In the genomic region with DNA sequence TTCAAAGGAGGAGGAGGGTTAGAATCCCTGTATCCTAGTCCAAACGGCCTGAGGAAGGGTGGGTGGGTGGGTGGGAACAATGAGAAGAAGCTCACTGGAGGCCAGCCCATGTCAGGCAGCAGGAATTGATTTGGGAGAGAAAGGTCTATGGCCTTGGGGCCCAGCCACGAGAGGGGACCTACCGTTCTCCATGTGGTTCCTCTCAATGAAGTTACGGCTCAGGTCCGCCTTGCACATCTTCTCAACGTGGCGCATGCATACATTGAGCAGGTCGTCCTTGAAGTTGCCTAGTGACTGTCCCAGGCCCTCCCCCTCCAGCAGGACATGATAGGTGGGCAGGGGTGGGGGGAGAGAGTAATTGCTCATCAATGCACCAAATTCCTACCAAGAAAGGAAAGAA, we compare ENCODE assay signal across 2 cellular contexts.
TF ChIP-seq lines count a peak whose summit lies in the region.

No MANE protein-coding gene starts in this region.

TF ChIP-seq in neural cell, 6 proteins besides CTCF, POLR2A, EP300 and RAD21 (continued from another document):
- TF ChIP-seq, protein P1, sequence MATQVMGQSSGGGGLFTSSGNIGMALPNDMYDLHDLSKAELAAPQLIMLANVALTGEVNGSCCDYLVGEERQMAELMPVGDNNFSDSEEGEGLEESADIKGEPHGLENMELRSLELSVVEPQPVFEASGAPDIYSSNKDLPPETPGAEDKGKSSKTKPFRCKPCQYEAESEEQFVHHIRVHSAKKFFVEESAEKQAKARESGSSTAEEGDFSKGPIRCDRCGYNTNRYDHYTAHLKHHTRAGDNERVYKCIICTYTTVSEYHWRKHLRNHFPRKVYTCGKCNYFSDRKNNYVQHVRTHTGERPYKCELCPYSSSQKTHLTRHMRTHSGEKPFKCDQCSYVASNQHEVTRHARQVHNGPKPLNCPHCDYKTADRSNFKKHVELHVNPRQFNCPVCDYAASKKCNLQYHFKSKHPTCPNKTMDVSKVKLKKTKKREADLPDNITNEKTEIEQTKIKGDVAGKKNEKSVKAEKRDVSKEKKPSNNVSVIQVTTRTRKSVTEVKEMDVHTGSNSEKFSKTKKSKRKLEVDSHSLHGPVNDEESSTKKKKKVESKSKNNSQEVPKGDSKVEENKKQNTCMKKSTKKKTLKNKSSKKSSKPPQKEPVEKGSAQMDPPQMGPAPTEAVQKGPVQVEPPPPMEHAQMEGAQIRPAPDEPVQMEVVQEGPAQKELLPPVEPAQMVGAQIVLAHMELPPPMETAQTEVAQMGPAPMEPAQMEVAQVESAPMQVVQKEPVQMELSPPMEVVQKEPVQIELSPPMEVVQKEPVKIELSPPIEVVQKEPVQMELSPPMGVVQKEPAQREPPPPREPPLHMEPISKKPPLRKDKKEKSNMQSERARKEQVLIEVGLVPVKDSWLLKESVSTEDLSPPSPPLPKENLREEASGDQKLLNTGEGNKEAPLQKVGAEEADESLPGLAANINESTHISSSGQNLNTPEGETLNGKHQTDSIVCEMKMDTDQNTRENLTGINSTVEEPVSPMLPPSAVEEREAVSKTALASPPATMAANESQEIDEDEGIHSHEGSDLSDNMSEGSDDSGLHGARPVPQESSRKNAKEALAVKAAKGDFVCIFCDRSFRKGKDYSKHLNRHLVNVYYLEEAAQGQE (IDR thresholded peaks at IDR 0.05; ENCODE audit: borderline replicate concordance), result no peak
- no peak for TF ChIP-seq TAF1 (IDR thresholded peaks at IDR 0.05; ENCODE audit: low read depth)

TF ChIP-seq in GM23338, 12 proteins besides CTCF, POLR2A, EP300 and RAD21 (continued from another document):
- TF ChIP-seq, protein P2, sequence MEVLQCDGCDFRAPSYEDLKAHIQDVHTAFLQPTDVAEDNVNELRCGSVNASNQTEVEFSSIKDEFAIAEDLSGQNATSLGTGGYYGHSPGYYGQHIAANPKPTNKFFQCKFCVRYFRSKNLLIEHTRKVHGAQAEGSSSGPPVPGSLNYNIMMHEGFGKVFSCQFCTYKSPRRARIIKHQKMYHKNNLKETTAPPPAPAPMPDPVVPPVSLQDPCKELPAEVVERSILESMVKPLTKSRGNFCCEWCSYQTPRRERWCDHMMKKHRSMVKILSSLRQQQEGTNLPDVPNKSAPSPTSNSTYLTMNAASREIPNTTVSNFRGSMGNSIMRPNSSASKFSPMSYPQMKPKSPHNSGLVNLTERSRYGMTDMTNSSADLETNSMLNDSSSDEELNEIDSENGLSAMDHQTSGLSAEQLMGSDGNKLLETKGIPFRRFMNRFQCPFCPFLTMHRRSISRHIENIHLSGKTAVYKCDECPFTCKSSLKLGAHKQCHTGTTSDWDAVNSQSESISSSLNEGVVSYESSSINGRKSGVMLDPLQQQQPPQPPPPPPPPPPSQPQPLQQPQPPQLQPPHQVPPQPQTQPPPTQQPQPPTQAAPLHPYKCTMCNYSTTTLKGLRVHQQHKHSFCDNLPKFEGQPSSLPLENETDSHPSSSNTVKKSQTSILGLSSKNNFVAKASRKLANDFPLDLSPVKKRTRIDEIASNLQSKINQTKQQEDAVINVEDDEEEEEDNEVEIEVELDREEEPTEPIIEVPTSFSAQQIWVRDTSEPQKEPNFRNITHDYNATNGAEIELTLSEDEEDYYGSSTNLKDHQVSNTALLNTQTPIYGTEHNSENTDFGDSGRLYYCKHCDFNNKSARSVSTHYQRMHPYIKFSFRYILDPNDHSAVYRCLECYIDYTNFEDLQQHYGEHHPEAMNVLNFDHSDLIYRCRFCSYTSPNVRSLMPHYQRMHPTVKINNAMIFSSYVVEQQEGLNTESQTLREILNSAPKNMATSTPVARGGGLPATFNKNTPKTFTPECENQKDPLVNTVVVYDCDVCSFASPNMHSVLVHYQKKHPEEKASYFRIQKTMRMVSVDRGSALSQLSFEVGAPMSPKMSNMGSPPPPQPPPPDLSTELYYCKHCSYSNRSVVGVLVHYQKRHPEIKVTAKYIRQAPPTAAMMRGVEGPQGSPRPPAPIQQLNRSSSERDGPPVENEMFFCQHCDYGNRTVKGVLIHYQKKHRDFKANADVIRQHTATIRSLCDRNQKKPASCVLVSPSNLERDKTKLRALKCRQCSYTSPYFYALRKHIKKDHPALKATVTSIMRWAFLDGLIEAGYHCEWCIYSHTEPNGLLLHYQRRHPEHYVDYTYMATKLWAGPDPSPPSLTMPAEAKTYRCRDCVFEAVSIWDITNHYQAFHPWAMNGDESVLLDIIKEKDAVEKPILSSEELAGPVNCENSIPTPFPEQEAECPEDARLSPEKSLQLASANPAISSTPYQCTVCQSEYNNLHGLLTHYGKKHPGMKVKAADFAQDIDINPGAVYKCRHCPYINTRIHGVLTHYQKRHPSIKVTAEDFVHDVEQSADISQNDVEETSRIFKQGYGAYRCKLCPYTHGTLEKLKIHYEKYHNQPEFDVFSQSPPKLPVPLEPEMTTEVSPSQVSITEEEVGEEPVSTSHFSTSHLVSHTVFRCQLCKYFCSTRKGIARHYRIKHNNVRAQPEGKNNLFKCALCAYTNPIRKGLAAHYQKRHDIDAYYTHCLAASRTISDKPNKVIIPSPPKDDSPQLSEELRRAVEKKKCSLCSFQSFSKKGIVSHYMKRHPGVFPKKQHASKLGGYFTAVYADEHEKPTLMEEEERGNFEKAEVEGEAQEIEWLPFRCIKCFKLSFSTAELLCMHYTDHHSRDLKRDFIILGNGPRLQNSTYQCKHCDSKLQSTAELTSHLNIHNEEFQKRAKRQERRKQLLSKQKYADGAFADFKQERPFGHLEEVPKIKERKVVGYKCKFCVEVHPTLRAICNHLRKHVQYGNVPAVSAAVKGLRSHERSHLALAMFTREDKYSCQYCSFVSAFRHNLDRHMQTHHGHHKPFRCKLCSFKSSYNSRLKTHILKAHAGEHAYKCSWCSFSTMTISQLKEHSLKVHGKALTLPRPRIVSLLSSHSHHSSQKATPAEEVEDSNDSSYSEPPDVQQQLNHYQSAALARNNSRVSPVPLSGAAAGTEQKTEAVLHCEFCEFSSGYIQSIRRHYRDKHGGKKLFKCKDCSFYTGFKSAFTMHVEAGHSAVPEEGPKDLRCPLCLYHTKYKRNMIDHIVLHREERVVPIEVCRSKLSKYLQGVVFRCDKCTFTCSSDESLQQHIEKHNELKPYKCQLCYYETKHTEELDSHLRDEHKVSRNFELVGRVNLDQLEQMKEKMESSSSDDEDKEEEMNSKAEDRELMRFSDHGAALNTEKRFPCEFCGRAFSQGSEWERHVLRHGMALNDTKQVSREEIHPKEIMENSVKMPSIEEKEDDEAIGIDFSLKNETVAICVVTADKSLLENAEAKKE (CRISPR knock-in tag; IDR thresholded peaks at IDR 0.05), result no peak
- TF ChIP-seq STAT1 (IDR thresholded peaks at IDR 0.05; ENCODE audit: unreplicated experiment) (no peak), CREB1 (CRISPR knock-in tag; IDR thresholded peaks at IDR 0.05; ENCODE audit: low read depth) (no peak), NANOG (IDR thresholded peaks at IDR 0.05; ENCODE audit: borderline replicate concordance) (no peak), EZH2 (IDR thresholded peaks at IDR 0.05; ENCODE audit: low read depth, unreplicated experiment) (no peak), POLR2AphosphoS5 (IDR thresholded peaks at IDR 0.05; ENCODE audit: low read depth) (no peak), ZNF331 (CRISPR knock-in tag; IDR thresholded peaks at IDR 0.05; ENCODE audit: low read depth) (no peak), EZH2phosphoT487 (IDR thresholded peaks at IDR 0.05; ENCODE audit: unreplicated experiment) (no peak), ZNF114 (CRISPR knock-in tag; IDR thresholded peaks at IDR 0.05) (no peak)
- TF ChIP-seq, protein P1 (IDR thresholded peaks at IDR 0.05; ENCODE audit: unreplicated experiment), result no peak
TF ChIP-seq in GM23338: peak in this region for 0.
